Comparison of ENCODE assay signal across 24 cellular contexts in genomic region chr11:799641-800316, GRCh38. TPM values are rescaled to one million over a fixed set of nuclear protein-coding genes. Genes with fewer than 3 reads are reported as not detected.
DNase-seq lines count a peak whose midpoint lies in the region; ATAC-seq, FAIRE-seq and TF ChIP-seq lines count a peak whose summit lies in the region.
"Had no signal": no experiment of that assay in that cellular context is flagged by ENCODE, and none has a peak within 500 bp of the region (broad histone marks: within the 10 kb centered on the region; RNA-seq: fewer than 3 reads in every experiment).

No MANE protein-coding gene starts in this region.

- CTCF ChIA-PET in HEK293 (lab: Yijun Ruan, JAX), result interaction anchor here (1.2 kb wide), 1 partner anchor 11 kb away, joined by 6 read pairs; no protein-coding TSS in a partner anchor
- CTCF ChIA-PET in GM12878 (lab: Yijun Ruan, JAX), result no interaction called here

- H3K27me3 ChIP-seq in GM12878 (replicated peaks in 1 of 2; ENCODE audit: control insufficient read depth in 2 of 2, insufficient read depth in 2 of 2, low read length in 1 of 2), result no peaks in the 10 kb centered on the region
- H3K27me3 ChIP-seq in ascending aorta, result no peaks in the 10 kb centered on the region
- no peaks in the 10 kb centered on the region for H3K27me3 ChIP-seq in MG63
- H3K27me3 ChIP-seq: BLaER1 had no signal

- TF ChIP-seq CTCF in 22Rv1 (IDR thresholded peaks at IDR 0.05) (no peak), HEK293 (tag by site-specific recombination; IDR thresholded peaks at IDR 0.05) (no peak), GM12878 (IDR thresholded peaks at IDR 0.05 in 2 of 3, conservative IDR thresholded peaks at IDR 0.05 in 1 of 3; ENCODE audit: control insufficient read depth in 2 of 3, extremely low read depth in 1 of 3, insufficient read depth in 1 of 3, low read depth in 3 of 3, low read length in 3 of 3) (no peak), neural crest cell (conservative IDR thresholded peaks at IDR 0.05) (no peak), ascending aorta (IDR thresholded peaks at IDR 0.05) (no peak)

- H3K79me2 ChIP-seq in GM12878 (ENCODE audit: control insufficient read depth, insufficient read depth, low read length), result peaks cover 38% of the 10 kb centered on the region

- peaks cover 0 to 54% of the 10 kb centered on the region in 2 experiments; a peak in 1 of 3 replicates for H3K36me3 ChIP-seq in HEK293 (ENCODE audit: control insufficient read depth in 2 of 2, insufficient read depth in 1 of 2, low read length in 2 of 2)
- H3K36me3 ChIP-seq in GM12878 (ENCODE audit: control insufficient read depth in 2 of 2, insufficient read depth in 2 of 2, low read length in 1 of 2), result peaks cover 0 to 10% of the 10 kb centered on the region in 2 experiments; a peak in 2 of 4 replicates
- H3K36me3 ChIP-seq in ascending aorta, result peaks cover 13 to 23% of the 10 kb centered on the region in 2 donors
- peaks cover 32% of the 10 kb centered on the region for H3K36me3 ChIP-seq in MG63

- TF ChIP-seq EP300 in GM12878 (IDR thresholded peaks at IDR 0.05; ENCODE audit: borderline replicate concordance in 1 of 2, control insufficient read depth in 1 of 2, low read depth in 2 of 2, low read length in 2 of 2), result no peak

- no peaks in the 10 kb centered on the region for H4K20me1 ChIP-seq in GM12878 (ENCODE audit: control insufficient read depth, insufficient read depth)

- H3K36me3 Mint-ChIP-seq in neural crest cell (ENCODE audit: low read depth), result no peaks in the 10 kb centered on the region

- SMC1A ChIA-PET in GM12878 (lab: Charles Lee; ENCODE audit: uncharacterized antibody, unreplicated experiment), result no interaction called here

- POLR2A ChIA-PET in HEK293 (lab: Yijun Ruan, JAX), result interaction anchor here (1.3 to 1.5 kb wide), 2 partner anchors 9 to 21 kb away, joined by 3 read pairs; partner anchors contain the start of gene RPLP2
- POLR2A ChIA-PET in GM12878 (lab: Charles Lee), result no interaction called here

- intact Hi-C loops in GM12878 (cut with micrococcal nuclease; ENCODE audit: unreplicated experiment) (loop anchor here (5.0 kb wide), 1 partner anchor 52 kb away; the partner anchor contains the start of gene TALDO1), ascending aorta (cut with DNase I) (loop anchor here (5.0 kb wide), 1 partner anchor 52 kb away; the partner anchor contains the start of gene TALDO1)

- H3K9ac ChIP-seq in GM12878 (ENCODE audit: control insufficient read depth, insufficient read depth, low read length), result no peak overlapping the region
- H3K9ac ChIP-seq: BLaER1 had no signal

- TF ChIP-seq POLR2A in GM12878 (IDR thresholded peaks at IDR 0.05; ENCODE audit: low read depth, low read length), result no peak

- H3K9me3 ChIP-seq in HEK293 (ENCODE audit: control insufficient read depth, insufficient read depth, low read depth, low read length), result no peaks in the 10 kb centered on the region
- no peaks in the 10 kb centered on the region for H3K9me3 ChIP-seq in GM12878 (replicated peaks; ENCODE audit: control insufficient read depth, insufficient read depth, low read length)
- no peaks in the 10 kb centered on the region for H3K9me3 ChIP-seq in ascending aorta
- no peaks in the 10 kb centered on the region for H3K9me3 ChIP-seq in MG63
- H3K9me3 ChIP-seq: BLaER1 had no signal

- RAD21 ChIA-PET in GM12878 (lab: Charles Lee; ENCODE audit: unreplicated experiment), result no interaction called here

- TF ChIP-seq RAD21 in GM12878 (IDR thresholded peaks at IDR 0.05; ENCODE audit: insufficient read depth, low read depth, low read length), result no peak

- no peak overlapping the region for H2AFZ ChIP-seq in GM12878 (ENCODE audit: control insufficient read depth, low read depth, low read length)

- no peak overlapping the region for H3K4me2 ChIP-seq in GM12878 (ENCODE audit: control insufficient read depth, insufficient read depth)
- H3K4me2 ChIP-seq: BLaER1 had no signal

- H3K27ac ChIP-seq in 22Rv1 (0 out of 2 replicates have a peak overlapping the region, but pooled peaks have one; percentile 82), HEK293 (ENCODE audit: extremely low read depth, low read depth, low read length) (no peak overlapping the region), GM12878 (ENCODE audit: control insufficient read depth, insufficient read depth) (no peak overlapping the region), ascending aorta (no peak overlapping the region)
- H3K27ac ChIP-seq: BLaER1 had no signal

- peaks cover 15% of the 10 kb centered on the region for H3K4me1 Mint-ChIP-seq in neural crest cell

- BruUV-seq in GM12878 (replicated peaks; lab: Mats Ljungman, UMichigan), result TSS peak; percentile 18

- ATAC-seq in GM12878 (no peak), GM21526 (IDR thresholded peaks at IDR 0.05; ENCODE audit: low FRiP score, unreplicated experiment) (no peak)
- ATAC-seq: Right ventricle myocardium inferior had no signal

- in situ Hi-C loops in GM12878 (cut with MboI), result loop anchor here (25.0 kb wide), 1 partner anchor 1588 kb away; the partner anchor contains the start of gene CD81

- H3K4me1 ChIP-seq in HEK293 (ENCODE audit: control insufficient read depth, insufficient read depth, low read length), result peaks cover 6% of the 10 kb centered on the region
- peaks cover 26% of the 10 kb centered on the region for H3K4me1 ChIP-seq in GM12878 (ENCODE audit: control insufficient read depth, insufficient read depth, low read length)
- peaks cover 23 to 28% of the 10 kb centered on the region in 2 donors for H3K4me1 ChIP-seq in ascending aorta

- H3K4me3 ChIP-seq in HEK293 (ENCODE audit: low read depth, low read length) (no peak overlapping the region), GM12878 (no peak overlapping the region), ascending aorta (no peak overlapping the region), MG63 (no peak overlapping the region)
- H3K4me3 ChIP-seq: BLaER1 had no signal

- no peaks in the 10 kb centered on the region for H3K27me3 Mint-ChIP-seq in neural crest cell (ENCODE audit: low read depth)
- H3K27me3 Mint-ChIP-seq: CD4-positive, alpha-beta T cell had no signal

- FAIRE-seq in GM12878 (lab: Jason Lieb, UNC), result no peak
- FAIRE-seq: GM12892, GM18507, GM19239, RCC 7860 had no signal

- no peaks in the 10 kb centered on the region for H3K9me3 Mint-ChIP-seq in neural crest cell
- H3K9me3 Mint-ChIP-seq: CD4-positive, alpha-beta T cell; HFFc6 had no signal

- 95% methylated on average over 32 of the region's 32 CpGs for WGBS in GM12878 (ENCODE audit: insufficient coverage, insufficient replicate concordance, low lambda C conversion rate, missing lambda C conversion rate)

- DNase-seq in GM12878 (ENCODE audit: low read depth, low spot score) (no peak), neural crest cell (ENCODE audit: low read depth, low spot score) (no peak), ascending aorta (ENCODE audit: low spot score in 2 of 2) (no peak), MG63 (no peak)
- DNase-seq: CD4-positive, alpha-beta T cell; DND-41; HFFc6; KBM-7; MV-4-11; NCI-H1694 treated with DMSO at 0.1 percent for 48 hours; NCI-H2081 treated with DMSO at 0.1 percent for 48 hours; NCI-H2171 treated with DMSO at 0.1 percent for 48 hours; NCI-H524 treated with DMSO at 0.1 percent for 48 hours; NCI-H82 had no signal

- peak overlapping the region; percentile 41 for H3K4me3 Mint-ChIP-seq in neural crest cell
- H3K4me3 Mint-ChIP-seq: HFFc6 had no signal

- no peak overlapping the region for H3K27ac Mint-ChIP-seq in neural crest cell (ENCODE audit: unreplicated experiment)
- H3K27ac Mint-ChIP-seq: CD4-positive, alpha-beta T cell; HFFc6 had no signal

RNA-seq across cellular contexts. Expression of gene SLC25A22, which starts 1.7 kb away (rescaled TPM):
- total RNA-seq in GM12878 (2013; cell fraction: nucleolus; rRNA removed), result 16.7 and 17.1 TPM in 2 replicates
- total RNA-seq in GM12878 (2014; rRNA removed) (7.5 and 8.3 TPM in 2 replicates), GM12878 (2014; rRNA removed; fragmentation: Illumina TruSeq; extraction: Trizol) (3.6 and 3.9 TPM in 2 replicates), GM12878 (2021) (22.8 and 27.0 TPM in 2 replicates), neural crest cell (53.4 and 54.6 TPM in 2 replicates), ascending aorta (5.6 TPM)
- 2.6 TPM for polyA plus RNA-seq in GM12878 (2011; ENCODE audit: low read depth)
- polyA plus RNA-seq in GM12878 (2011; rRNA removed) (2.9 and 8.0 TPM in 2 replicates), GM12878 (2014; fragmentation: Illumina TruSeq; extraction: Trizol) (0.68 and 3.3 TPM in 2 replicates), GM12878 (2014; fragmentation: Nextera tagmentation; extraction: Ambion mirVana) (under 1 TPM; 0.27 to 0.46 TPM), GM12878 (2014; rRNA removed) (14.8 and 21.1 TPM in 2 replicates), GM12878 (2016; fragmentation: Nextera tagmentation; extraction: Ambion mirVana) (10 to 100 TPM; 14.4 to 18.4 TPM)
- 5.8 and 10.9 TPM in 2 replicates for polyA plus RNA-seq in GM12878 (2011; cell fraction: cytosol; rRNA removed)
- polyA plus RNA-seq in GM12878 (2011; cell fraction: nucleus; rRNA removed), result 86.1 and 121 TPM in 2 replicates
- 13.0 and 13.2 TPM in 2 replicates for polyA plus RNA-seq in GM12878 (2012)
- polyA minus RNA-seq in GM12878 (2011; rRNA and poly(A)+ RNA removed), result 10.6 and 12.7 TPM in 2 replicates
- polyA minus RNA-seq in GM12878 (2011; cell fraction: cytosol; rRNA and poly(A)+ RNA removed), result 9.0 and 9.8 TPM in 2 replicates
- polyA minus RNA-seq in GM12878 (2011; cell fraction: nucleus; rRNA and poly(A)+ RNA removed), result 16.7 and 27.7 TPM in 2 replicates
- 28.6 and 31.3 TPM in 2 replicates for total RNA-seq in MG63 (2014; rRNA removed; shearing (Covaris generic); ENCODE audit: low replicate concordance)

RNA-seq across cellular contexts. Expression of gene PIDD1, which starts 5.3 kb away (rescaled TPM):
- 27.7 and 33.8 TPM in 2 replicates for total RNA-seq in GM12878 (2013; cell fraction: nucleolus; rRNA removed)
- total RNA-seq in GM12878 (2014; rRNA removed) (15.6 and 19.1 TPM in 2 replicates), GM12878 (2014; rRNA removed; fragmentation: Illumina TruSeq; extraction: Trizol) (3.8 and 4.0 TPM in 2 replicates), GM12878 (2021) (33.7 and 42.0 TPM in 2 replicates), neural crest cell (30.7 and 37.9 TPM in 2 replicates), ascending aorta (7.1 TPM)
- polyA plus RNA-seq in GM12878 (2011; ENCODE audit: low read depth), result 5.8 TPM
- polyA plus RNA-seq in GM12878 (2011; rRNA removed) (2.8 and 8.0 TPM in 2 replicates), GM12878 (2014; fragmentation: Illumina TruSeq; extraction: Trizol) (0.54 and 2.1 TPM in 2 replicates), GM12878 (2014; fragmentation: Nextera tagmentation; extraction: Ambion mirVana) (under 1 TPM; 0.11 to 0.84 TPM), GM12878 (2014; rRNA removed) (52.2 and 64.4 TPM in 2 replicates), GM12878 (2016; fragmentation: Nextera tagmentation; extraction: Ambion mirVana) (10 to 100 TPM; 52.6 to 53.6 TPM)
- polyA plus RNA-seq in GM12878 (2011; cell fraction: cytosol; rRNA removed), result 15.9 and 28.4 TPM in 2 replicates
- 277 and 344 TPM in 2 replicates for polyA plus RNA-seq in GM12878 (2011; cell fraction: nucleus; rRNA removed)
- 23.5 and 27.2 TPM in 2 replicates for polyA plus RNA-seq in GM12878 (2012)
- polyA minus RNA-seq in GM12878 (2011; rRNA and poly(A)+ RNA removed), result 3.9 and 12.7 TPM in 2 replicates
- polyA minus RNA-seq in GM12878 (2011; cell fraction: cytosol; rRNA and poly(A)+ RNA removed), result 7.5 and 9.9 TPM in 2 replicates
- 30.1 and 49.1 TPM in 2 replicates for polyA minus RNA-seq in GM12878 (2011; cell fraction: nucleus; rRNA and poly(A)+ RNA removed)
- 4.9 and 10.8 TPM in 2 replicates for total RNA-seq in MG63 (2014; rRNA removed; shearing (Covaris generic); ENCODE audit: low replicate concordance)

RNA-seq across cellular contexts. Expression of gene CEND1, which starts 9.9 kb away (rescaled TPM):
- 0.59 and 1.2 TPM in 2 replicates for total RNA-seq in GM12878 (2013; cell fraction: nucleolus; rRNA removed)
- total RNA-seq in GM12878 (2014; rRNA removed) (5.5 and 7.2 TPM in 2 replicates), GM12878 (2014; rRNA removed; fragmentation: Illumina TruSeq; extraction: Trizol) (1.3 and 2.2 TPM in 2 replicates), GM12878 (2021) (6.9 and 9.0 TPM in 2 replicates), neural crest cell (1.0 and 1.2 TPM in 2 replicates), ascending aorta (not detected)
- polyA plus RNA-seq in GM12878 (2011; ENCODE audit: low read depth), result 0.83 TPM
- polyA plus RNA-seq in GM12878 (2011; rRNA removed) (0.22 and 0.31 TPM in 2 replicates), GM12878 (2014; fragmentation: Illumina TruSeq; extraction: Trizol) (0.35 and 1.4 TPM in 2 replicates), GM12878 (2014; fragmentation: Nextera tagmentation; extraction: Ambion mirVana) (under 1 TPM in 1 of 2 experiments, not detected in 1; 0.55 TPM), GM12878 (2014; rRNA removed) (7.3 and 10.1 TPM in 2 replicates), GM12878 (2016; fragmentation: Nextera tagmentation; extraction: Ambion mirVana) (10 to 100 TPM; 12.7 to 13.6 TPM)
- polyA plus RNA-seq in GM12878 (2011; cell fraction: cytosol; rRNA removed), result 1.2 and 1.5 TPM in 2 replicates
- 1.2 and 2.8 TPM in 2 replicates for polyA plus RNA-seq in GM12878 (2011; cell fraction: nucleus; rRNA removed)
- 2.0 and 3.4 TPM in 2 replicates for polyA plus RNA-seq in GM12878 (2012)
- polyA minus RNA-seq in GM12878 (2011; rRNA and poly(A)+ RNA removed), result 0.21 TPM in 1 of 2 replicates, not detected in the other
- 0.67 and 1.4 TPM in 2 replicates for polyA minus RNA-seq in GM12878 (2011; cell fraction: cytosol; rRNA and poly(A)+ RNA removed)
- 0.36 and 0.77 TPM in 2 replicates for polyA minus RNA-seq in GM12878 (2011; cell fraction: nucleus; rRNA and poly(A)+ RNA removed)
- not detected in 2 replicates for total RNA-seq in MG63 (2014; rRNA removed; shearing (Covaris generic); ENCODE audit: low replicate concordance)
- total RNA-seq: CD4-positive, alpha-beta T cell; H4; Right ventricle myocardium inferior had no signal

RNA-seq across cellular contexts. Expression of gene RPLP2, which starts 10.0 kb away (rescaled TPM):
- total RNA-seq in GM12878 (2013; cell fraction: nucleolus; rRNA removed), result 58.4 and 73.0 TPM in 2 replicates
- total RNA-seq in GM12878 (2014; rRNA removed) (1,170 and 1,176 TPM in 2 replicates), GM12878 (2014; rRNA removed; fragmentation: Illumina TruSeq; extraction: Trizol) (1,135 and 1,241 TPM in 2 replicates), GM12878 (2021) (3,558 and 3,573 TPM in 2 replicates), neural crest cell (1,810 and 1,830 TPM in 2 replicates), ascending aorta (897 TPM)
- polyA plus RNA-seq in GM12878 (2011; ENCODE audit: low read depth), result 3,216 TPM
- polyA plus RNA-seq in GM12878 (2011; rRNA removed) (443 and 711 TPM in 2 replicates), GM12878 (2014; fragmentation: Illumina TruSeq; extraction: Trizol) (125 and 488 TPM in 2 replicates), GM12878 (2014; fragmentation: Nextera tagmentation; extraction: Ambion mirVana) (1,000 to 10,000 TPM; 1,446 to 3,075 TPM), GM12878 (2014; rRNA removed) (1,595 and 1,805 TPM in 2 replicates), GM12878 (2016; fragmentation: Nextera tagmentation; extraction: Ambion mirVana) (1,000 to 10,000 TPM; 1,515 to 1,516 TPM)
- 1,333 and 1,853 TPM in 2 replicates for polyA plus RNA-seq in GM12878 (2011; cell fraction: cytosol; rRNA removed)
- 557 and 616 TPM in 2 replicates for polyA plus RNA-seq in GM12878 (2011; cell fraction: nucleus; rRNA removed)
- polyA plus RNA-seq in GM12878 (2012), result 3,626 and 3,659 TPM in 2 replicates
- polyA minus RNA-seq in GM12878 (2011; rRNA and poly(A)+ RNA removed), result 655 and 1,020 TPM in 2 replicates
- 836 and 935 TPM in 2 replicates for polyA minus RNA-seq in GM12878 (2011; cell fraction: cytosol; rRNA and poly(A)+ RNA removed)
- polyA minus RNA-seq in GM12878 (2011; cell fraction: nucleus; rRNA and poly(A)+ RNA removed), result 148 and 193 TPM in 2 replicates
- total RNA-seq in MG63 (2014; rRNA removed; shearing (Covaris generic); ENCODE audit: low replicate concordance), result 770 and 1,105 TPM in 2 replicates

RNA-seq across cellular contexts. Expression of gene PNPLA2, which starts 18.9 kb away (rescaled TPM):
- total RNA-seq in GM12878 (2013; cell fraction: nucleolus; rRNA removed), result 29.4 and 31.7 TPM in 2 replicates
- 9.3 and 9.8 TPM in 2 replicates for total RNA-seq in GM12878 (2014; rRNA removed)
- 2.5 and 4.2 TPM in 2 replicates for total RNA-seq in GM12878 (2014; rRNA removed; fragmentation: Illumina TruSeq; extraction: Trizol)
- 33.4 and 34.0 TPM in 2 replicates for total RNA-seq in GM12878 (2021)
- polyA plus RNA-seq in GM12878 (2011; ENCODE audit: low read depth), result 10.9 TPM
- 1.7 and 5.1 TPM in 2 replicates for polyA plus RNA-seq in GM12878 (2011; rRNA removed)
- polyA plus RNA-seq in GM12878 (2011; cell fraction: cytosol; rRNA removed), result 6.0 and 8.6 TPM in 2 replicates
- polyA plus RNA-seq in GM12878 (2011; cell fraction: nucleus; rRNA removed), result 225 and 234 TPM in 2 replicates
- polyA plus RNA-seq in GM12878 (2012), result 29.5 and 33.5 TPM in 2 replicates
- polyA plus RNA-seq in GM12878 (2014; fragmentation: Illumina TruSeq; extraction: Trizol), result 1.5 and 6.4 TPM in 2 replicates
- under 1 TPM; 0.19 to 0.62 TPM for polyA plus RNA-seq in GM12878 (2014; fragmentation: Nextera tagmentation; extraction: Ambion mirVana)
- 18.3 and 26.5 TPM in 2 replicates for polyA plus RNA-seq in GM12878 (2014; rRNA removed)
- 10 to 100 TPM; 15.5 to 16.1 TPM for polyA plus RNA-seq in GM12878 (2016; fragmentation: Nextera tagmentation; extraction: Ambion mirVana)
- polyA minus RNA-seq in GM12878 (2011; rRNA and poly(A)+ RNA removed), result 9.9 and 21.7 TPM in 2 replicates
- 7.4 and 10.4 TPM in 2 replicates for polyA minus RNA-seq in GM12878 (2011; cell fraction: cytosol; rRNA and poly(A)+ RNA removed)
- 51.3 and 63.1 TPM in 2 replicates for polyA minus RNA-seq in GM12878 (2011; cell fraction: nucleus; rRNA and poly(A)+ RNA removed)
- 27.0 and 34.5 TPM in 2 replicates for total RNA-seq in neural crest cell
- total RNA-seq in ascending aorta, result 214 TPM
- total RNA-seq in MG63 (2014; rRNA removed; shearing (Covaris generic); ENCODE audit: low replicate concordance), result 4.2 and 12.4 TPM in 2 replicates
